Comparison of ENCODE assay signal across 37 cellular contexts in the genomic region with DNA sequence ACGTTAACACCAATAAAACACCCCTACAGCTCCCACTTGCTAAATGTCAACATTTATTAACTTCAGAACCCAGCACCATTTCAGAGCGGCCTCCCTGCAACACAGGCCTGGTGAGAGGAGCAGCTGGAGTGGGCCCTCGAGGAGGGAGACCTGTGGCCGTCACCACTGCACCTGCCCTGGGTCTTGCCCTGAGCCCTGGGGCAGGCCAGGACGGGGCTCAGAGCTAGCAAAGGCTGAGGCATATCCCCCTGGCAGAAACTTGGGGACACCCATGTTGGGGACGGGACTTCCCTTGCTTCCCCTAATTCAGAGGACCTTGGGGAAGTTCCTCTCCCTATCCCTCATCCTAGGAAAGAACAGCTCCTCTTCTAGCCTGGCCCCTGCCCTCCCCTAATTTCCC.
"Had no signal": no experiment of that assay in that cellular context is flagged by ENCODE, and none has a peak within 500 bp of the region (broad histone marks: within the 10 kb centered on the region; RNA-seq: fewer than 3 reads in every experiment).

No MANE protein-coding gene starts in this region.

- H3K4me1 ChIP-seq: adrenal gland, body of pancreas had no signal

- H3K9me3 Mint-ChIP-seq: activated CD4-positive, alpha-beta memory T cell treated with anti-CD3 and anti-CD28 coated beads for 36 hours; activated T-helper 1 cell treated with anti-CD3 and anti-CD28 coated beads, Interleukin-12 subunit alpha, Interleukin-12 subunit beta, Interleukin-2, Interleukin-4 antibody, amounts not matched to agents 30 ng/mL and 10 ng/mL and 1 ng/mL, durations not matched to agents 14 hours and 24 hours and 36 hours; central memory CD8-positive, alpha-beta T cell; T-helper 1 cell treated with Interleukin-12 subunit alpha and Interleukin-12 subunit beta and Interleukin-4 antibody, amounts not matched to agents 30 μg/mL and 1 μg/mL, for 36 hours; T-helper 2 cell treated with Interferon-gamma antibody and Interleukin-4, amounts not matched to agents 5 μg/mL and 100 μg/mL, for 36 hours had no signal

- H3K4me1 Mint-ChIP-seq: activated B cell treated with CpG ODN at 0.5 μM for 24 hours; activated CD4-positive, alpha-beta T cell treated with anti-CD3 and anti-CD28 coated beads, Interleukin-2, amount 10 ng/mL, durations not matched to agents 24 days and 14 days; activated naive CD8-positive, alpha-beta T cell treated with anti-CD3 and anti-CD28 coated beads for 36 hours; activated T-helper 17 cell treated with anti-CD3 and anti-CD28 coated beads, Interleukin-2, amount 50 U/mL, for 72 hours; central memory CD8-positive, alpha-beta T cell had no signal

- DNase-seq: activated B cell treated with CpG ODN at 0.5 μM for 24 hours; activated CD4-positive, alpha-beta memory T cell treated with anti-CD3 and anti-CD28 coated beads for 36 hours; activated CD4-positive, alpha-beta T cell treated with anti-CD3 and anti-CD28 coated beads for 4 hours; activated CD4-positive, alpha-beta T cell treated with anti-CD3 and anti-CD28 coated beads, Interleukin-2, amount 10 ng/mL, durations not matched to agents 24 days and 14 days; activated CD4-positive, alpha-beta T cell treated with anti-CD3 and anti-CD28 coated beads, Interleukin-2, amount 50 U/mL, for 1 hour; activated CD4-positive, alpha-beta T cell treated with anti-CD3 and anti-CD28 coated beads, Interleukin-2, amount 50 U/mL, for 4 hours; activated CD4-positive, CD25-positive, alpha-beta regulatory T cell treated with anti-CD3 and anti-CD28 coated beads, Interleukin-2, amount 50 U/mL, for 72 hours; activated CD8-positive, alpha-beta memory T cell treated with anti-CD3 and anti-CD28 coated beads, Interleukin-2, amount 50 U/mL, for 4 hours; activated CD8-positive, alpha-beta T cell treated with anti-CD3 and anti-CD28 coated beads for 36 hours; activated effector memory CD4-positive, alpha-beta T cell treated with anti-CD3 and anti-CD28 coated beads, Interleukin-2, amount 50 U/mL, for 16 hours; activated gamma-delta T cell treated with Interleukin-2 at 50 U/mL for 16 hours; activated naive CD4-positive, alpha-beta T cell; activated naive CD4-positive, alpha-beta T cell treated with anti-CD3 and anti-CD28 coated beads for 36 hours; activated naive CD4-positive, alpha-beta T cell treated with anti-CD3 and anti-CD28 coated beads, Interleukin-2, amount 50 U/mL, for 16 hours; activated naive CD8-positive, alpha-beta T cell treated with anti-CD3 and anti-CD28 coated beads for 36 hours; activated T-cell treated with anti-CD3 and anti-CD28 coated beads for 4 hours; activated T-cell treated with anti-CD3 and anti-CD28 coated beads, Interleukin-2, amount 50 U/mL, for 1 hour; activated T-cell treated with anti-CD3 and anti-CD28 coated beads, Interleukin-2, amount 50 U/mL, for 4 hours; activated T-cell treated with anti-CD3 and anti-CD28 coated beads, Interleukin-2, amount 50 U/mL, for 72 hours; adrenal gland; amniotic stem cell; aorta; body of pancreas; brain microvascular endothelial cell; caudate nucleus; cerebellar nuclear complex; T-helper 1 cell; T-helper 2 cell; T-helper 9 cell had no signal

- H3K4me3 Mint-ChIP-seq: activated B cell treated with CpG ODN at 0.5 μM for 24 hours; activated CD4-positive, alpha-beta memory T cell treated with anti-CD3 and anti-CD28 coated beads for 36 hours; activated CD4-positive, alpha-beta T cell treated with anti-CD3 and anti-CD28 coated beads, Interleukin-2, amount 10 ng/mL, durations not matched to agents 24 days and 14 days; activated CD8-positive, alpha-beta T cell treated with anti-CD3 and anti-CD28 coated beads for 36 hours; activated naive CD4-positive, alpha-beta T cell treated with anti-CD3 and anti-CD28 coated beads for 36 hours; activated naive CD8-positive, alpha-beta T cell treated with anti-CD3 and anti-CD28 coated beads for 36 hours; activated T-cell treated with anti-CD3 and anti-CD28 coated beads, Interleukin-2, amount 50 U/mL, for 4 hours; activated T-cell treated with anti-CD3 and anti-CD28 coated beads, Interleukin-2, amount 50 U/mL, for 72 hours; activated T-helper 1 cell treated with anti-CD3 and anti-CD28 coated beads, Interleukin-12 subunit alpha, Interleukin-12 subunit beta, Interleukin-2, Interleukin-4 antibody, amounts not matched to agents 30 ng/mL and 10 ng/mL and 1 ng/mL, durations not matched to agents 14 hours and 24 hours and 36 hours; activated T-helper 17 cell treated with anti-CD3 and anti-CD28 coated beads, Interleukin-2, amount 50 U/mL, for 72 hours; central memory CD8-positive, alpha-beta T cell; T-helper 1 cell treated with Interleukin-12 subunit alpha and Interleukin-12 subunit beta and Interleukin-4 antibody, amounts not matched to agents 30 μg/mL and 1 μg/mL, for 36 hours; T-helper 2 cell treated with Interferon-gamma antibody and Interleukin-4, amounts not matched to agents 5 μg/mL and 100 μg/mL, for 36 hours had no signal

- H3K27ac Mint-ChIP-seq: activated B cell treated with CpG ODN at 0.5 μM for 24 hours; activated CD4-positive, alpha-beta memory T cell treated with anti-CD3 and anti-CD28 coated beads for 36 hours; activated CD4-positive, alpha-beta T cell treated with anti-CD3 and anti-CD28 coated beads, Interleukin-2, amount 10 ng/mL, durations not matched to agents 24 days and 14 days; activated CD8-positive, alpha-beta T cell treated with anti-CD3 and anti-CD28 coated beads for 36 hours; activated naive CD4-positive, alpha-beta T cell treated with anti-CD3 and anti-CD28 coated beads for 36 hours; activated naive CD4-positive, alpha-beta T cell treated with anti-CD3 and anti-CD28 coated beads, Interleukin-2, amount 50 U/mL, for 72 hours; activated naive CD8-positive, alpha-beta T cell treated with anti-CD3 and anti-CD28 coated beads for 36 hours; activated T-cell treated with anti-CD3 and anti-CD28 coated beads, Interleukin-2, amount 50 U/mL, for 72 hours; activated T-helper 1 cell treated with anti-CD3 and anti-CD28 coated beads, Interleukin-12 subunit alpha, Interleukin-12 subunit beta, Interleukin-2, Interleukin-4 antibody, amounts not matched to agents 30 ng/mL and 10 ng/mL and 1 ng/mL, durations not matched to agents 14 hours and 24 hours and 36 hours; activated T-helper 17 cell treated with anti-CD3 and anti-CD28 coated beads, Interleukin-2, amount 50 U/mL, for 72 hours; T-helper 1 cell treated with Interleukin-12 subunit alpha and Interleukin-12 subunit beta and Interleukin-4 antibody, amounts not matched to agents 30 μg/mL and 1 μg/mL, for 36 hours; T-helper 2 cell treated with Interferon-gamma antibody and Interleukin-4, amounts not matched to agents 5 μg/mL and 100 μg/mL, for 36 hours had no signal

- H3K4me3 ChIP-seq: adrenal gland, body of pancreas, cardiac muscle cell had no signal

- H3K27ac ChIP-seq: adrenal gland, body of pancreas, brain microvascular endothelial cell, cardiac muscle cell, VCaP had no signal

- H3K36me3 ChIP-seq: adrenal gland, brain microvascular endothelial cell, cardiac muscle cell had no signal

- H3K9me3 ChIP-seq: adrenal gland, body of pancreas had no signal

- H3K27me3 ChIP-seq: adrenal gland, body of pancreas had no signal

- H3K36me3 Mint-ChIP-seq: activated CD4-positive, alpha-beta memory T cell treated with anti-CD3 and anti-CD28 coated beads for 36 hours; activated naive CD4-positive, alpha-beta T cell treated with anti-CD3 and anti-CD28 coated beads, Interleukin-2, amount 50 U/mL, for 72 hours; activated naive CD8-positive, alpha-beta T cell treated with anti-CD3 and anti-CD28 coated beads for 36 hours had no signal
